ENCODE assay signal across 8 cellular contexts in the genomic region with DNA sequence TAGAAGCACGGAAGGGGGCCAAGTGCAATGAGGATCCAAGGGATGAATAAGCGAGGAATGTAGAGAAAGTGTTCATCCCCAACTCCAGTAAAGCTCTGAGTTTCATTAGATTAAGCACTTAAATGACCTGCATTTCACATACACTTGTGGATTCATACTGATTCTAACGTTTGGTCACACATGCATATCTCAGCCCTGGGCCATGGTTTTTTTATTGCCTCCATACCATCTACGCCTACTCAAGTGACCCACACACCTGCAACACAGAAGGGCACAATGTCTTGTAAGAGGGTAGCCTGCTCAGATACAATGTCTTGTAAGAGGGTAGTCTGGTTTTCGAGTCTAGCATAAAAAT. TPM values are rescaled to one million over a fixed set of nuclear protein-coding genes. Genes with fewer than 3 reads are reported as not detected.
DNase-seq lines count a peak whose midpoint lies in the region; ATAC-seq, FAIRE-seq and TF ChIP-seq lines count a peak whose summit lies in the region.

No MANE protein-coding gene starts in this region.

- peak overlapping the region; percentile 94 to 99 for H3K4me3 ChIP-seq in muscle layer of duodenum (ENCODE audit: low read depth in 1 of 2, low read length in 2 of 2)

- no peak for DNase-seq in caudate nucleus (lab: John Stamatoyannopoulos, UW)
- DNase-seq in stimulated activated CD4-positive, alpha-beta T cell treated with anti-CD3 and anti-CD28 coated beads, Interleukin-12 subunit alpha, Interleukin-12 subunit beta, amount 100 ng/mL, for 4 hours: no peak
- DNase-seq in RCC 7860 (ENCODE audit: low spot score): no peak
- DNase-seq in ureter (ENCODE audit: low spot score): no peak

- no peak for FAIRE-seq in RCC 7860 (lab: Jason Lieb, UNC)

- H3K27ac ChIP-seq in 22Rv1 (peak overlapping the region; percentile 82), caudate nucleus (ENCODE audit: low read depth, low read length) (peak overlapping the region; percentile 96), muscle layer of duodenum (ENCODE audit: low read length) (no peak overlapping the region)

- peaks cover 0 to 7% of the 10 kb centered on the region in 2 donors for H3K36me3 ChIP-seq in muscle layer of duodenum (ENCODE audit: control insufficient read depth in 1 of 2, insufficient read depth in 2 of 2, low read length in 2 of 2)

- H3K9me3 ChIP-seq in muscle layer of duodenum (ENCODE audit: control insufficient read depth in 1 of 2, low read length in 2 of 2): no peaks in the 10 kb centered on the region

- TF ChIP-seq CTCF in 22Rv1 (IDR thresholded peaks at IDR 0.05): no peak

- ATAC-seq in GM18909 (IDR thresholded peaks at IDR 0.05; ENCODE audit: poor library complexity, unreplicated experiment): peak; percentile 23
- ATAC-seq in HG03575 (IDR thresholded peaks at IDR 0.05; ENCODE audit: extremely low read depth, insufficient number of reproducible peaks, low FRiP score, unreplicated experiment): peak; percentile 16

- H3K4me1 ChIP-seq in muscle layer of duodenum (ENCODE audit: control insufficient read depth in 1 of 2, insufficient read depth in 2 of 2, low read length in 2 of 2): peaks cover 9 to 32% of the 10 kb centered on the region in 2 donors

- H3K27me3 ChIP-seq in muscle layer of duodenum (ENCODE audit: low read depth, low read length): no peaks in the 10 kb centered on the region

RNA-seq across cellular contexts. Expression of a gene that starts 0.6 kb away (rescaled TPM):
- total RNA-seq in ureter: 52.1 TPM

RNA-seq across cellular contexts. Expression of a gene that starts 37.5 kb away (rescaled TPM):
- 33.3 TPM for total RNA-seq in ureter

RNA-seq across cellular contexts. Expression of a gene that starts 43.4 kb away (rescaled TPM):
- 4.5 TPM for total RNA-seq in ureter
